Comparison of ENCODE assay signal across 22 cellular contexts in the genomic region with DNA sequence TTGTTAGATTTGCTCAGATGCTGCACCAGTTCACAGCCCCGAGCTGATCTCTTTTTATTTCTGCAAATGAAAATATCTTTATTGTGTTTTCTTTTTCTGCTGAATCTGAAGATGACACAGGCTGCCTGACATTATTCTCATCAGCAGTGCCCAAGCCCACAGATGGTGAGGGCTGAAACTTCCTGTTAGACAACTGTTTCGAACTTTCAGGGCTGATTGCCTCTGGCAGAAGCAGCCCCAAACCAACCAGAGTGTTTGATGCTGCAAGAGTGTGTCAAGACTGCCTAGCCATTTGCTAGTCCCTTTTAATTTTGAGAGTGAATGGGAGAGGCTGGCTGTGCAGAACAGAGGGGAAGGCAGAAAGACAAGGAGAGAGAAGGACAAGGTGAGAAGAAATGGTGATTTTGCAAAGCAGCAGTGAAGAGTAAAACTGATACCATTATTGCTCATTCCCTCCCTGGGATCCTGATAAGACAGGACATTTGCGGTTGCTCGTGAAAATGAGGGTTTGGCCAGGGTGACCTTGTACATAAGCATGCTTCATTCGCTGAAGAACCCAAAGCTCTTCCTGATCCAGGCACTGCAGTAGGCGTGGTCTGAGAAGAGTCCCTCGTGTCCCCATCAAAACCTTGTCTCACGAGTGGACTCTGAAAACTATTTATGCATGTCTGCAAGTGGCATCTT.
"Had no signal": no experiment of that assay in that cellular context is flagged by ENCODE, and none has a peak within 500 bp of the region (broad histone marks: within the 10 kb centered on the region; RNA-seq: fewer than 3 reads in every experiment).

No MANE protein-coding gene starts in this region.

- H2AFZ ChIP-seq: parathyroid adenoma had no signal

- H3K9ac ChIP-seq: parathyroid adenoma had no signal

- H3K4me3 ChIP-seq: body of pancreas, left lung, tibial nerve had no signal

- H3K4me1 ChIP-seq: left lung, parathyroid adenoma, tibial nerve had no signal

- H3K27me3 ChIP-seq: body of pancreas, left lung, tibial nerve had no signal

- ATAC-seq: activated CD8-positive, alpha-beta T cell treated with anti-CD3 and anti-CD28 coated beads, Interleukin-2, amount 10 ng/mL, durations not matched to agents 7 days and 5 days; body of pancreas; left lung; naive thymus-derived CD4-positive, alpha-beta T cell had no signal

- FAIRE-seq: endothelial cell of umbilical vein, keratinocyte had no signal

- H3K27ac ChIP-seq: body of pancreas, left lung, parathyroid adenoma, tibial nerve had no signal

- H3K9me3 ChIP-seq: body of pancreas, left lung, tibial nerve had no signal

- H3K79me2 ChIP-seq: parathyroid adenoma had no signal

- DNase-seq: activated CD4-positive, alpha-beta T cell treated with anti-CD3 and anti-CD28 coated beads, Interleukin-2, amount 10 ng/mL, durations not matched to agents 24 days and 14 days; activated CD4-positive, CD25-positive, alpha-beta regulatory T cell; activated CD8-positive, alpha-beta memory T cell treated with anti-CD3 and anti-CD28 coated beads, Interleukin-2, amount 50 U/mL, for 4 hours; activated CD8-positive, alpha-beta T cell treated with anti-CD3 and anti-CD28 coated beads, Interleukin-2, amount 10 ng/mL, durations not matched to agents 7 days and 5 days; activated gamma-delta T cell treated with Interleukin-2 at 50 U/mL for 16 hours; activated naive CD8-positive, alpha-beta T cell treated with anti-CD3 and anti-CD28 coated beads for 36 hours; activated T-cell treated with anti-CD3 and anti-CD28 coated beads, Interleukin-2, amount 50 U/mL, for 48 hours; amygdala; body of pancreas; cortex of kidney; effector CD4-positive, alpha-beta T cell; foreskin fibroblast; hippocampal formation; left lung; mammary epithelial cell; naive thymus-derived CD4-positive, alpha-beta T cell; stimulated activated CD4-positive, alpha-beta T cell treated with anti-CD3 and anti-CD28 coated beads, Interleukin-4, amount 100 ng/mL, for 1 hour; stimulated activated naive CD4-positive, alpha-beta T cell had no signal

- H3K36me3 ChIP-seq: left lung, tibial nerve had no signal
